10 cellular contexts compared by ENCODE assay signal in genomic region chr11:43924112-43924855, GRCh38. TPM values are rescaled to one million over a fixed set of nuclear protein-coding genes. Genes with fewer than 3 reads are reported as not detected.
DNase-seq lines count a peak whose midpoint lies in the region; ATAC-seq and TF ChIP-seq lines count a peak whose summit lies in the region.
"Had no signal": no experiment of that assay in that cellular context is flagged by ENCODE, and none has a peak within 500 bp of the region (broad histone marks: within the 10 kb centered on the region; RNA-seq: fewer than 3 reads in every experiment).

No MANE protein-coding gene starts in this region.

- POLR2A ChIA-PET in MCF 10A (lab: Yijun Ruan, JAX) = interaction anchor here (0.5 to 1.3 kb wide), 2 partner anchors 13 to 16 kb away, joined by 3 read pairs; no protein-coding TSS in a partner anchor

- H3K27me3 Mint-ChIP-seq in MCF 10A (ENCODE audit: insufficient read depth, unreplicated experiment) (no peaks in the 10 kb centered on the region), T-helper 17 cell (no peaks in the 10 kb centered on the region)

- H3K79me2 ChIP-seq in mammary epithelial cell (ENCODE audit: insufficient read depth, low read length) = no peaks in the 10 kb centered on the region
- H3K79me2 ChIP-seq in neural cell (replicated peaks; ENCODE audit: insufficient read depth, low read length) = no peaks in the 10 kb centered on the region

- H3K4me1 ChIP-seq in mammary epithelial cell (ENCODE audit: insufficient read depth, low read length) (peaks cover 21% of the 10 kb centered on the region), uterus (peaks cover 24 to 46% of the 10 kb centered on the region in 2 donors)

- 94% methylated on average over 16 of the region's 27 CpGs for WGBS in mammary epithelial cell (ENCODE audit: low coverage, missing lambda C conversion rate)

- no peak overlapping the region for H3K4me2 ChIP-seq in mammary epithelial cell (ENCODE audit: insufficient read depth, low read depth, low read length)
- no peak overlapping the region for H3K4me2 ChIP-seq in neural cell (ENCODE audit: low read length)

- no peaks in the 10 kb centered on the region for H3K27me3 ChIP-seq in mammary epithelial cell (ENCODE audit: insufficient read depth, low read length)
- no peaks in the 10 kb centered on the region for H3K27me3 ChIP-seq in neural cell (ENCODE audit: insufficient read depth, low read depth, low read length)
- no peaks in the 10 kb centered on the region for H3K27me3 ChIP-seq in uterus

- no peak overlapping the region for H3K27ac ChIP-seq in mammary epithelial cell (ENCODE audit: insufficient read depth, low read depth, low read length)
- H3K27ac ChIP-seq in epithelial cell of prostate = peak overlapping the region; percentile 29
- H3K27ac ChIP-seq in neural cell (ENCODE audit: low read length) = peak overlapping the region; percentile 89
- peak overlapping the region; percentile 90 to 93 for H3K27ac ChIP-seq in uterus

- no peak for TF ChIP-seq RAD21 in neural cell (conservative IDR thresholded peaks at IDR 0.05)

- H3K36me3 ChIP-seq in mammary epithelial cell (ENCODE audit: insufficient read depth, low read length) (no peaks in the 10 kb centered on the region), neural cell (ENCODE audit: insufficient read depth, low read length) (no peaks in the 10 kb centered on the region), uterus (no peaks in the 10 kb centered on the region)

- H3K4me3 ChIP-seq in mammary epithelial cell (replicated peaks in 1 of 3; ENCODE audit: insufficient read depth in 1 of 3, low read depth in 2 of 3, low read length in 3 of 3) (no peak overlapping the region), neural cell (ENCODE audit: low read length) (peak overlapping the region; percentile 30), uterus (no peak overlapping the region)

- H3K4me1 Mint-ChIP-seq in MCF 10A (ENCODE audit: insufficient read depth, unreplicated experiment) = peaks cover 17% of the 10 kb centered on the region
- H3K4me1 Mint-ChIP-seq in T-helper 17 cell = peaks cover 11% of the 10 kb centered on the region

- TF ChIP-seq CTCF in MCF 10A (IDR thresholded peaks at IDR 0.05; ENCODE audit: unreplicated experiment) (peak; percentile 15), mammary epithelial cell (conservative IDR thresholded peaks at IDR 0.05 in 1 of 2, IDR thresholded peaks at IDR 0.05 in 1 of 2; ENCODE audit: extremely low read depth in 1 of 2, insufficient read depth in 1 of 2, low read depth in 1 of 2, low read length in 2 of 2) (no peak), neural cell (IDR thresholded peaks at IDR 0.05; ENCODE audit: poor library complexity, severe bottlenecking) (peak; percentile 32), uterus (IDR thresholded peaks at IDR 0.05) (no peak)

- ATAC-seq in T-helper 17 cell = no peak

- no peak overlapping the region for H3K27ac Mint-ChIP-seq in MCF 10A (ENCODE audit: low read depth, unreplicated experiment)
- H3K27ac Mint-ChIP-seq in T-helper 17 cell = no peak overlapping the region

- CTCF ChIA-PET in MCF 10A (lab: Yijun Ruan, JAX) = interaction anchor here (0.5 to 2.2 kb wide), 6 partner anchors 21 to 789 kb away, joined by 3 to 6 read pairs (median 4); no protein-coding TSS in a partner anchor
- CTCF ChIA-PET in mammary epithelial cell (lab: Charles Lee; ENCODE audit: low non-redundant PET) = no interaction called here

- TF ChIP-seq POLR2A in uterus (IDR thresholded peaks at IDR 0.05) = no peak

- no peak overlapping the region for H2AFZ ChIP-seq in mammary epithelial cell (ENCODE audit: low read depth, low read length)
- no peak overlapping the region for H2AFZ ChIP-seq in neural cell (ENCODE audit: low read depth, low read length)

- H3K9me2 ChIP-seq in neural cell (ENCODE audit: insufficient read depth, low read length) = no peaks in the 10 kb centered on the region

- no peak overlapping the region for H3K9ac ChIP-seq in mammary epithelial cell (ENCODE audit: insufficient read depth, low read length)
- H3K9ac ChIP-seq in neural cell (ENCODE audit: low read length) = peak overlapping the region; percentile 69

- dilution Hi-C loops in mammary epithelial cell (cut with HindIII; ENCODE audit: low sequenced_read_pairs) = no loop called here

- H3K36me3 Mint-ChIP-seq in MCF 10A (ENCODE audit: insufficient read depth, unreplicated experiment) (peaks cover 4% of the 10 kb centered on the region), T-helper 17 cell (ENCODE audit: low read depth) (no peaks in the 10 kb centered on the region)

- H4K20me1 ChIP-seq in mammary epithelial cell (ENCODE audit: insufficient read depth, low read length) (no peaks in the 10 kb centered on the region), neural cell (ENCODE audit: insufficient read depth) (no peaks in the 10 kb centered on the region)

- no peak for TF ChIP-seq EP300 in neural cell (conservative IDR thresholded peaks at IDR 0.05; ENCODE audit: poor library complexity, severe bottlenecking)

- H3K9me3 ChIP-seq in mammary epithelial cell (replicated peaks; ENCODE audit: insufficient read depth, low read length) (no peaks in the 10 kb centered on the region), neural cell (ENCODE audit: low read length) (no peaks in the 10 kb centered on the region), uterus (no peaks in the 10 kb centered on the region), T-helper 17 cell (ENCODE audit: control insufficient read depth, low read length, poor library complexity, severe bottlenecking) (no peaks in the 10 kb centered on the region)

- intact Hi-C loops in MCF 10A (cut with micrococcal nuclease) = no loop called here
- intact Hi-C loops in mammary epithelial cell (cut with micrococcal nuclease) = no loop called here
- intact Hi-C loops in uterus (cut with DNase I; ENCODE audit: low total_unique reads) = no loop called here

- BruUV-seq in MCF 10A (replicated peaks; lab: Mats Ljungman, UMichigan) (no TSS peak), mammary epithelial cell (replicated peaks; lab: Mats Ljungman, UMichigan) (no TSS peak)

- no peak for DNase-seq in MCF 10A (ENCODE audit: unreplicated experiment)
- no peak for DNase-seq in mammary epithelial cell
- no peak for DNase-seq in epithelial cell of prostate (ENCODE audit: low read depth, low spot score)
- DNase-seq in uterus = peak in 1 of 2 donors; percentile 41
- no peak for DNase-seq in T-helper 17 cell
- no peak for DNase-seq in activated effector memory CD4-positive, alpha-beta T cell treated with anti-CD3 and anti-CD28 coated beads, Interleukin-2, amount 50 U/mL, for 16 hours
- DNase-seq in ureter (ENCODE audit: low spot score) = no peak
- DNase-seq: DMS79 treated with DMSO at 0.1 percent for 48 hours, GOT3 had no signal

- H3F3A ChIP-seq in neural cell (ENCODE audit: insufficient read depth, low read length, poor library complexity, severe bottlenecking) = peaks cover 9% of the 10 kb centered on the region

- H3K9me3 Mint-ChIP-seq in MCF 10A (ENCODE audit: unreplicated experiment) = no peaks in the 10 kb centered on the region

- H3K4me3 Mint-ChIP-seq in MCF 10A (ENCODE audit: unreplicated experiment) (no peak overlapping the region), T-helper 17 cell (no peak overlapping the region)

- in situ Hi-C loops in mammary epithelial cell (cut with MboI; ENCODE audit: low sequenced_read_pairs in 2 of 2) = no loop called here

TF ChIP-seq in neural cell, 6 proteins besides CTCF, POLR2A, EP300 and RAD21:
- no peak for TF ChIP-seq TAF1 (IDR thresholded peaks at IDR 0.05; ENCODE audit: low read depth)
- TF ChIP-seq POLR2AphosphoS5 (IDR thresholded peaks at IDR 0.05) = no peak
- TF ChIP-seq SMC3 (conservative IDR thresholded peaks at IDR 0.05; ENCODE audit: poor library complexity) = no peak
- no peak for TF ChIP-seq MXI1 (conservative IDR thresholded peaks at IDR 0.05; ENCODE audit: poor library complexity, severe bottlenecking)
- TF ChIP-seq EZH2 (IDR thresholded peaks at IDR 0.05; ENCODE audit: borderline replicate concordance, insufficient read depth, low read length, poor library complexity, severe bottlenecking) = no peak
- TF ChIP-seq REST (IDR thresholded peaks at IDR 0.05; ENCODE audit: borderline replicate concordance) = no peak

RNA-seq across cellular contexts. Expression of gene C11orf96, which starts 18.2 kb away (rescaled TPM):
- total RNA-seq in MCF 10A (2022) = not detected in 2 replicates
- total RNA-seq in mammary epithelial cell = not detected
- polyA plus RNA-seq in mammary epithelial cell = not detected
- not detected for polyA minus RNA-seq in mammary epithelial cell
- polyA plus RNA-seq in neural cell = 49.9 and 53.2 TPM in 2 replicates
- polyA minus RNA-seq in neural cell = 31.6 and 50.2 TPM in 2 replicates
- total RNA-seq in uterus = 100 to 1,000 TPM in 3 of 4 donors, 10 to 100 TPM in 1; 38.2 to 331 (median 230) TPM
- total RNA-seq in T-helper 17 cell = under 1 TPM in 1 of 2 donors, not detected in 1; 0.34 TPM
- total RNA-seq in ureter = 76.7 TPM

RNA-seq across cellular contexts. Expression of gene ALKBH3, which starts 43.7 kb away (rescaled TPM):
- 76.2 and 88.0 TPM in 2 replicates for total RNA-seq in MCF 10A (2022)
- total RNA-seq in mammary epithelial cell = 10 to 100 TPM; 38.8 to 50.7 TPM
- polyA plus RNA-seq in mammary epithelial cell = 35.1 TPM
- 27.2 TPM for polyA minus RNA-seq in mammary epithelial cell
- polyA plus RNA-seq in neural cell = 27.0 and 34.7 TPM in 2 replicates
- 27.3 and 29.3 TPM in 2 replicates for polyA minus RNA-seq in neural cell
- total RNA-seq in uterus = 10 to 100 TPM; 39.6 to 75.3 (median 55.7) TPM
- total RNA-seq in T-helper 17 cell = 10 to 100 TPM; 28.8 to 31.2 TPM
- 39.0 TPM for total RNA-seq in ureter

Comparison
In these comparisons a context has a peak if more than half of its experiments do, and no peak if none do; other contexts are left out.
1. CTCF ChIP-seq: peak in MCF 10A (single experiment) and neural cell (single experiment); none in mammary epithelial cell (0 of 2) and uterus (0 of 4).
2. RNA of gene C11orf96, which starts 18.2 kb away (total RNA-seq): 38.2 to 331 TPM in uterus and 76.7 TPM in ureter (single experiment); 0.34 TPM in T-helper 17 cell, not detected in mammary epithelial cell and not detected in MCF 10A; every median in the first group is over 10 times any median in the second.